ENCODE assay signal across 18 cellular contexts in genomic region chr6:136077834-136078576, GRCh38.
A peak's percentile ranks its signal among the peaks of the same experiment; 100 is the strongest.
DNase-seq lines count a peak whose midpoint lies in the region; ATAC-seq, FAIRE-seq and TF ChIP-seq lines count a peak whose summit lies in the region.
"Had no signal": no experiment of that assay in that cellular context is flagged by ENCODE, and none has a peak within 500 bp of the region (broad histone marks: within the 10 kb centered on the region; RNA-seq: fewer than 3 reads in every experiment).

No MANE protein-coding gene starts in this region.

- DNase-seq in AG04449 (ENCODE audit: low read depth, low spot score), result peak; percentile 93
- peak; percentile 90 for DNase-seq in HCEC 1CT
- DNase-seq in astrocyte (ENCODE audit: low read depth), result peak; percentile 99
- DNase-seq in Right ventricle myocardium superior, result no peak
- DNase-seq in dorsolateral prefrontal cortex, result no peak
- DNase-seq in caudate nucleus (lab: John Stamatoyannopoulos, UW), result no peak
- DNase-seq in activated CD4-positive, CD25-positive, alpha-beta regulatory T cell treated with anti-CD3 and anti-CD28 coated beads, Interleukin-2, amount 50 U/mL, for 72 hours, result no peak
- DNase-seq: activated CD4-positive, alpha-beta T cell treated with anti-CD3 and anti-CD28 coated beads for 1 hour; C1 segment of cervical spinal cord; colonic mucosa; mucosa of descending colon; NCI-H345; sigmoid colon; SJCRH30; tibial artery had no signal

- H3K27me3 Mint-ChIP-seq in astrocyte (ENCODE audit: low read depth, unreplicated experiment), result no peaks in the 10 kb centered on the region

- H3K27me3 ChIP-seq in astrocyte (ENCODE audit: insufficient read depth, low read length), result no peaks in the 10 kb centered on the region
- H3K27me3 ChIP-seq in dorsolateral prefrontal cortex, result no peaks in the 10 kb centered on the region
- H3K27me3 ChIP-seq: colonic mucosa, sigmoid colon, SJCRH30, tibial artery had no signal

- H3K4me3 ChIP-seq in AG04449 (ENCODE audit: low read depth, low read length), result no peak overlapping the region
- no peak overlapping the region for H3K4me3 ChIP-seq in astrocyte (ENCODE audit: insufficient read depth, low read depth, low read length)
- no peak overlapping the region for H3K4me3 ChIP-seq in dorsolateral prefrontal cortex
- H3K4me3 ChIP-seq: colonic mucosa, mucosa of descending colon, sigmoid colon, SJCRH30, tibial artery had no signal

- ATAC-seq in Right ventricle myocardium superior (ENCODE audit: poor library complexity) (peak; percentile 77), GM21360 (IDR thresholded peaks at IDR 0.05; ENCODE audit: unreplicated experiment) (no peak)
- ATAC-seq: activated T-helper 17 cell treated with anti-CD3 and anti-CD28 coated beads, Interleukin-2, amount 50 U/mL, for 72 hours; mucosa of descending colon had no signal

- H3K9ac ChIP-seq in astrocyte (ENCODE audit: low read length), result peak overlapping the region; percentile 31

- H3K4me1 ChIP-seq in astrocyte (ENCODE audit: insufficient read depth, low read length), result peaks cover 4% of the 10 kb centered on the region
- H3K4me1 ChIP-seq: colonic mucosa, sigmoid colon, SJCRH30, tibial artery had no signal

- FAIRE-seq in astrocyte (lab: Jason Lieb, UNC), result peak; percentile 90
- FAIRE-seq: GM19239 had no signal

- H3K79me2 ChIP-seq in astrocyte (ENCODE audit: insufficient read depth, low read length), result no peaks in the 10 kb centered on the region

- H3K4me1 Mint-ChIP-seq in astrocyte (ENCODE audit: low read depth, unreplicated experiment), result peaks cover 3% of the 10 kb centered on the region
- H3K4me1 Mint-ChIP-seq: activated T-helper 17 cell treated with anti-CD3 and anti-CD28 coated beads, Interleukin-2, amount 50 U/mL, for 72 hours had no signal

- intact Hi-C loops in Right ventricle myocardium superior (cut with DNase I), result no loop called here
- intact Hi-C loops in dorsolateral prefrontal cortex (cut with DNase I), result no loop called here

- CTCF ChIA-PET in AG04449 (lab: Yijun Ruan, JAX), result interaction anchor here (0.8 to 1.8 kb wide), 3 partner anchors 9 to 148 kb away, joined by 3 to 6 read pairs (median 3); no protein-coding TSS in a partner anchor

- no peaks in the 10 kb centered on the region for H3K36me3 Mint-ChIP-seq in astrocyte (ENCODE audit: low read depth, unreplicated experiment)

- no peaks in the 10 kb centered on the region for H4K20me1 ChIP-seq in astrocyte (ENCODE audit: insufficient read depth, low read length)

- no peak for TF ChIP-seq CTCF in AG04449 (IDR thresholded peaks at IDR 0.05; ENCODE audit: insufficient read depth, low read length, missing control alignments)
- TF ChIP-seq CTCF in astrocyte (IDR thresholded peaks at IDR 0.05; ENCODE audit: insufficient read depth, low read depth, low read length), result no peak
- no peak for TF ChIP-seq CTCF in dorsolateral prefrontal cortex (IDR thresholded peaks at IDR 0.05 in 54 of 56, conservative IDR thresholded peaks at IDR 0.05 in 2 of 56; ENCODE audit: low read depth in 1 of 56, partially characterized antibody in 56 of 56)

- peak overlapping the region; percentile 7 for H3K4me2 ChIP-seq in astrocyte (ENCODE audit: low read length)

- peak overlapping the region; percentile 79 for H3K27ac ChIP-seq in astrocyte (ENCODE audit: low read depth, low read length)
- H3K27ac ChIP-seq in dorsolateral prefrontal cortex, result peak overlapping the region in 5 of 59 donors; percentile 1 to 48 (median 12)
- H3K27ac ChIP-seq in caudate nucleus (ENCODE audit: low read depth, low read length), result no peak overlapping the region
- H3K27ac ChIP-seq: colonic mucosa, sigmoid colon, SJCRH30, tibial artery had no signal

- POLR2A ChIA-PET in AG04449 (lab: Yijun Ruan, JAX), result interaction anchor here (0.8 kb wide), 1 partner anchor 36 kb away, joined by 3 read pairs; no protein-coding TSS in a partner anchor

- H2AFZ ChIP-seq in astrocyte (ENCODE audit: low read depth, low read length), result no peak overlapping the region

- no peaks in the 10 kb centered on the region for H3K9me3 Mint-ChIP-seq in astrocyte (ENCODE audit: unreplicated experiment)
- H3K9me3 Mint-ChIP-seq: activated T-helper 17 cell treated with anti-CD3 and anti-CD28 coated beads, Interleukin-2, amount 50 U/mL, for 72 hours had no signal

- no peaks in the 10 kb centered on the region for H3K36me3 ChIP-seq in astrocyte (ENCODE audit: insufficient read depth, low read length)
- H3K36me3 ChIP-seq: colonic mucosa, sigmoid colon, SJCRH30, tibial artery had no signal

- H3K9me3 ChIP-seq in astrocyte (ENCODE audit: insufficient read depth, low read depth, low read length), result no peaks in the 10 kb centered on the region
- H3K9me3 ChIP-seq: colonic mucosa, mucosa of descending colon, sigmoid colon, SJCRH30, tibial artery had no signal

- H3K4me3 Mint-ChIP-seq in astrocyte (ENCODE audit: unreplicated experiment), result no peak overlapping the region
- H3K4me3 Mint-ChIP-seq: activated T-helper 17 cell treated with anti-CD3 and anti-CD28 coated beads, Interleukin-2, amount 50 U/mL, for 72 hours had no signal

- H3K27ac Mint-ChIP-seq in astrocyte (ENCODE audit: unreplicated experiment), result peak overlapping the region; percentile 23
- H3K27ac Mint-ChIP-seq: activated T-helper 17 cell treated with anti-CD3 and anti-CD28 coated beads, Interleukin-2, amount 50 U/mL, for 72 hours had no signal

Comparison
In these comparisons a context has a peak if more than half of its experiments do, and no peak if none do; other contexts are left out.
1. DNase-seq: peak in AG04449 (single experiment), HCEC 1CT (single experiment) and astrocyte (single experiment); none in Right ventricle myocardium superior (single experiment), dorsolateral prefrontal cortex (0 of 10), caudate nucleus (0 of 61) and activated CD4-positive, CD25-positive, alpha-beta regulatory T cell treated with anti-CD3 and anti-CD28 coated beads, Interleukin-2, amount 50 U/mL, for 72 hours (single experiment).